ENCODE assay signal across 2 cellular contexts in the genomic region with DNA sequence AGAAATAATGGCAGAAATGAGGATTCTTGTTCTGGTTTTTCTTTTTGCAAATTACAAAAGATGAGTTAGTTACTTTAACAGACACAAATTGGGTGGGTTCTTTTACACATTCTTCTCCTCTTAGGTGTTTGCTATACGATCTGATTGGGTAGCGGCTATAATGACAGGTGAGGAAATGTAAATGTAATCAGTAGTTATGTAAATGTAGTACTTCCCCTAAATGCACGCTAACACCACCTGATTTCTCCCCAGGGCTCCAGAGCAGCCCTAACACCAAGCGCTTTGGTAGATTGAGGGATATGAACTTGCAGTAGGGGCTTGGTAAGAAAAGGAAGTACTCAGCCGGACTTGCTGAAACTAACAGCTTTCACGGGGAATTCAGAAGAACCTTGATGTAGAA.
TF ChIP-seq lines count a peak whose summit lies in the region.

No MANE protein-coding gene starts in this region.

TF ChIP-seq in WTC11, 78 proteins besides CTCF, POLR2A, EP300 and RAD21 (continued from another document and continues in another):
- TF ChIP-seq, protein P1, sequence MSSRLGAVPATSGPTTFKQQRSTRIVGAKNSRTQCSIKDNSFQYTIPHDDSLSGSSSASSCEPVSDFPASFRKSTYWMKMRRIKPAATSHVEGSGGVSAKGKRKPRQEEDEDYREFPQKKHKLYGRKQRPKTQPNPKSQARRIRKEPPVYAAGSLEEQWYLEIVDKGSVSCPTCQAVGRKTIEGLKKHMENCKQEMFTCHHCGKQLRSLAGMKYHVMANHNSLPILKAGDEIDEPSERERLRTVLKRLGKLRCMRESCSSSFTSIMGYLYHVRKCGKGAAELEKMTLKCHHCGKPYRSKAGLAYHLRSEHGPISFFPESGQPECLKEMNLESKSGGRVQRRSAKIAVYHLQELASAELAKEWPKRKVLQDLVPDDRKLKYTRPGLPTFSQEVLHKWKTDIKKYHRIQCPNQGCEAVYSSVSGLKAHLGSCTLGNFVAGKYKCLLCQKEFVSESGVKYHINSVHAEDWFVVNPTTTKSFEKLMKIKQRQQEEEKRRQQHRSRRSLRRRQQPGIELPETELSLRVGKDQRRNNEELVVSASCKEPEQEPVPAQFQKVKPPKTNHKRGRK (CRISPR knock-in tag; IDR thresholded peaks at IDR 0.05; ENCODE audit: borderline replicate concordance), result no peak
- TF ChIP-seq, protein P2, sequence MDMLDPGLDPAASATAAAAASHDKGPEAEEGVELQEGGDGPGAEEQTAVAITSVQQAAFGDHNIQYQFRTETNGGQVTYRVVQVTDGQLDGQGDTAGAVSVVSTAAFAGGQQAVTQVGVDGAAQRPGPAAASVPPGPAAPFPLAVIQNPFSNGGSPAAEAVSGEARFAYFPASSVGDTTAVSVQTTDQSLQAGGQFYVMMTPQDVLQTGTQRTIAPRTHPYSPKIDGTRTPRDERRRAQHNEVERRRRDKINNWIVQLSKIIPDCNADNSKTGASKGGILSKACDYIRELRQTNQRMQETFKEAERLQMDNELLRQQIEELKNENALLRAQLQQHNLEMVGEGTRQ (CRISPR knock-in tag; IDR thresholded peaks at IDR 0.05), result peak; percentile 60
- TF ChIP-seq, protein P3, sequence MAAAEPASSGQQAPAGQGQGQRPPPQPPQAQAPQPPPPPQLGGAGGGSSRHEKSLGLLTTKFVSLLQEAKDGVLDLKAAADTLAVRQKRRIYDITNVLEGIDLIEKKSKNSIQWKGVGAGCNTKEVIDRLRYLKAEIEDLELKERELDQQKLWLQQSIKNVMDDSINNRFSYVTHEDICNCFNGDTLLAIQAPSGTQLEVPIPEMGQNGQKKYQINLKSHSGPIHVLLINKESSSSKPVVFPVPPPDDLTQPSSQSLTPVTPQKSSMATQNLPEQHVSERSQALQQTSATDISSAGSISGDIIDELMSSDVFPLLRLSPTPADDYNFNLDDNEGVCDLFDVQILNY (CRISPR knock-in tag; IDR thresholded peaks at IDR 0.05), result no peak
- no peak for TF ChIP-seq NFATC4 (CRISPR knock-in tag; IDR thresholded peaks at IDR 0.05)
- no peak for TF ChIP-seq RORB (CRISPR knock-in tag; IDR thresholded peaks at IDR 0.05)
- TF ChIP-seq HMGA2 (CRISPR knock-in tag; IDR thresholded peaks at IDR 0.05), result no peak
- TF ChIP-seq, protein P4, sequence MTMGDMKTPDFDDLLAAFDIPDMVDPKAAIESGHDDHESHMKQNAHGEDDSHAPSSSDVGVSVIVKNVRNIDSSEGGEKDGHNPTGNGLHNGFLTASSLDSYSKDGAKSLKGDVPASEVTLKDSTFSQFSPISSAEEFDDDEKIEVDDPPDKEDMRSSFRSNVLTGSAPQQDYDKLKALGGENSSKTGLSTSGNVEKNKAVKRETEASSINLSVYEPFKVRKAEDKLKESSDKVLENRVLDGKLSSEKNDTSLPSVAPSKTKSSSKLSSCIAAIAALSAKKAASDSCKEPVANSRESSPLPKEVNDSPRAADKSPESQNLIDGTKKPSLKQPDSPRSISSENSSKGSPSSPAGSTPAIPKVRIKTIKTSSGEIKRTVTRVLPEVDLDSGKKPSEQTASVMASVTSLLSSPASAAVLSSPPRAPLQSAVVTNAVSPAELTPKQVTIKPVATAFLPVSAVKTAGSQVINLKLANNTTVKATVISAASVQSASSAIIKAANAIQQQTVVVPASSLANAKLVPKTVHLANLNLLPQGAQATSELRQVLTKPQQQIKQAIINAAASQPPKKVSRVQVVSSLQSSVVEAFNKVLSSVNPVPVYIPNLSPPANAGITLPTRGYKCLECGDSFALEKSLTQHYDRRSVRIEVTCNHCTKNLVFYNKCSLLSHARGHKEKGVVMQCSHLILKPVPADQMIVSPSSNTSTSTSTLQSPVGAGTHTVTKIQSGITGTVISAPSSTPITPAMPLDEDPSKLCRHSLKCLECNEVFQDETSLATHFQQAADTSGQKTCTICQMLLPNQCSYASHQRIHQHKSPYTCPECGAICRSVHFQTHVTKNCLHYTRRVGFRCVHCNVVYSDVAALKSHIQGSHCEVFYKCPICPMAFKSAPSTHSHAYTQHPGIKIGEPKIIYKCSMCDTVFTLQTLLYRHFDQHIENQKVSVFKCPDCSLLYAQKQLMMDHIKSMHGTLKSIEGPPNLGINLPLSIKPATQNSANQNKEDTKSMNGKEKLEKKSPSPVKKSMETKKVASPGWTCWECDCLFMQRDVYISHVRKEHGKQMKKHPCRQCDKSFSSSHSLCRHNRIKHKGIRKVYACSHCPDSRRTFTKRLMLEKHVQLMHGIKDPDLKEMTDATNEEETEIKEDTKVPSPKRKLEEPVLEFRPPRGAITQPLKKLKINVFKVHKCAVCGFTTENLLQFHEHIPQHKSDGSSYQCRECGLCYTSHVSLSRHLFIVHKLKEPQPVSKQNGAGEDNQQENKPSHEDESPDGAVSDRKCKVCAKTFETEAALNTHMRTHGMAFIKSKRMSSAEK (CRISPR knock-in tag; IDR thresholded peaks at IDR 0.05; ENCODE audit: borderline replicate concordance), result no peak
- TF ChIP-seq, protein P5, sequence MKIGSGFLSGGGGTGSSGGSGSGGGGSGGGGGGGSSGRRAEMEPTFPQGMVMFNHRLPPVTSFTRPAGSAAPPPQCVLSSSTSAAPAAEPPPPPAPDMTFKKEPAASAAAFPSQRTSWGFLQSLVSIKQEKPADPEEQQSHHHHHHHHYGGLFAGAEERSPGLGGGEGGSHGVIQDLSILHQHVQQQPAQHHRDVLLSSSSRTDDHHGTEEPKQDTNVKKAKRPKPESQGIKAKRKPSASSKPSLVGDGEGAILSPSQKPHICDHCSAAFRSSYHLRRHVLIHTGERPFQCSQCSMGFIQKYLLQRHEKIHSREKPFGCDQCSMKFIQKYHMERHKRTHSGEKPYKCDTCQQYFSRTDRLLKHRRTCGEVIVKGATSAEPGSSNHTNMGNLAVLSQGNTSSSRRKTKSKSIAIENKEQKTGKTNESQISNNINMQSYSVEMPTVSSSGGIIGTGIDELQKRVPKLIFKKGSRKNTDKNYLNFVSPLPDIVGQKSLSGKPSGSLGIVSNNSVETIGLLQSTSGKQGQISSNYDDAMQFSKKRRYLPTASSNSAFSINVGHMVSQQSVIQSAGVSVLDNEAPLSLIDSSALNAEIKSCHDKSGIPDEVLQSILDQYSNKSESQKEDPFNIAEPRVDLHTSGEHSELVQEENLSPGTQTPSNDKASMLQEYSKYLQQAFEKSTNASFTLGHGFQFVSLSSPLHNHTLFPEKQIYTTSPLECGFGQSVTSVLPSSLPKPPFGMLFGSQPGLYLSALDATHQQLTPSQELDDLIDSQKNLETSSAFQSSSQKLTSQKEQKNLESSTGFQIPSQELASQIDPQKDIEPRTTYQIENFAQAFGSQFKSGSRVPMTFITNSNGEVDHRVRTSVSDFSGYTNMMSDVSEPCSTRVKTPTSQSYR (CRISPR knock-in tag; IDR thresholded peaks at IDR 0.05), result no peak
- no peak for TF ChIP-seq CBFB (CRISPR knock-in tag; IDR thresholded peaks at IDR 0.05; ENCODE audit: low read depth)
- no peak for TF ChIP-seq MXD4 (CRISPR knock-in tag; IDR thresholded peaks at IDR 0.05; ENCODE audit: borderline replicate concordance)
- no peak for TF ChIP-seq GABPB1 (CRISPR knock-in tag; IDR thresholded peaks at IDR 0.05)
- TF ChIP-seq MYBL2 (CRISPR knock-in tag; IDR thresholded peaks at IDR 0.05), result no peak
- TF ChIP-seq, protein P6, sequence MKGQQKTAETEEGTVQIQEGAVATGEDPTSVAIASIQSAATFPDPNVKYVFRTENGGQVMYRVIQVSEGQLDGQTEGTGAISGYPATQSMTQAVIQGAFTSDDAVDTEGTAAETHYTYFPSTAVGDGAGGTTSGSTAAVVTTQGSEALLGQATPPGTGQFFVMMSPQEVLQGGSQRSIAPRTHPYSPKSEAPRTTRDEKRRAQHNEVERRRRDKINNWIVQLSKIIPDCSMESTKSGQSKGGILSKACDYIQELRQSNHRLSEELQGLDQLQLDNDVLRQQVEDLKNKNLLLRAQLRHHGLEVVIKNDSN (CRISPR knock-in tag; IDR thresholded peaks at IDR 0.05), result peak; percentile 46; the same call in 1 of the 2 replicates
- TF ChIP-seq RELA (CRISPR knock-in tag; IDR thresholded peaks at IDR 0.05; ENCODE audit: borderline replicate concordance), result no peak

TF ChIP-seq in HepG2, 621 proteins besides CTCF, POLR2A, EP300 and RAD21 (continued from another document):
- TF ChIP-seq, protein P7, sequence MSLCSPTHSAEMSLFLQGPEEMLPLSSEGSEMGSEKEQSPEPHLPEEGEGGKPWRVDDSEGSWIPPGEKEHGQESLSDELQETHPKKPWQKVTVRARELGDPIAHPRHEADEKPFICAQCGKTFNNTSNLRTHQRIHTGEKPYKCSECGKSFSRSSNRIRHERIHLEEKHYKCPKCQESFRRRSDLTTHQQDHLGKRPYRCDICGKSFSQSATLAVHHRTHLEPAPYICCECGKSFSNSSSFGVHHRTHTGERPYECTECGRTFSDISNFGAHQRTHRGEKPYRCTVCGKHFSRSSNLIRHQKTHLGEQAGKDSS (CRISPR knock-in tag; IDR thresholded peaks at IDR 0.05; ENCODE audit: borderline replicate concordance, low read depth), result no peak
- no peak for TF ChIP-seq XRCC5 (optimal IDR thresholded peaks at IDR 0.05; ENCODE audit: low read length)
- TF ChIP-seq ZNF550 (CRISPR knock-in tag; IDR thresholded peaks at IDR 0.05; ENCODE audit: borderline replicate concordance), result no peak
- TF ChIP-seq, protein P8, sequence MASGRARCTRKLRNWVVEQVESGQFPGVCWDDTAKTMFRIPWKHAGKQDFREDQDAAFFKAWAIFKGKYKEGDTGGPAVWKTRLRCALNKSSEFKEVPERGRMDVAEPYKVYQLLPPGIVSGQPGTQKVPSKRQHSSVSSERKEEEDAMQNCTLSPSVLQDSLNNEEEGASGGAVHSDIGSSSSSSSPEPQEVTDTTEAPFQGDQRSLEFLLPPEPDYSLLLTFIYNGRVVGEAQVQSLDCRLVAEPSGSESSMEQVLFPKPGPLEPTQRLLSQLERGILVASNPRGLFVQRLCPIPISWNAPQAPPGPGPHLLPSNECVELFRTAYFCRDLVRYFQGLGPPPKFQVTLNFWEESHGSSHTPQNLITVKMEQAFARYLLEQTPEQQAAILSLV (CRISPR knock-in tag; IDR thresholded peaks at IDR 0.05; ENCODE audit: borderline replicate concordance), result no peak
- no peak for TF ChIP-seq ZNF24 (IDR thresholded peaks at IDR 0.05)
